ENCODE assay signal across 8 cellular contexts in genomic region chr4:131258361-131258760, GRCh38.
"Had no signal": no experiment of that assay in that cellular context is flagged by ENCODE, and none has a peak within 500 bp of the region (broad histone marks: within the 10 kb centered on the region; RNA-seq: fewer than 3 reads in every experiment).

No MANE protein-coding gene starts in this region.

- H3K36me3 ChIP-seq: brain microvascular endothelial cell had no signal

- H3K4me1 ChIP-seq: parathyroid adenoma had no signal

- DNase-seq: activated B cell treated with CpG ODN at 0.5 μM for 24 hours; activated CD4-positive, alpha-beta T cell treated with anti-CD3 and anti-CD28 coated beads, Interleukin-2, amount 10 ng/mL, durations not matched to agents 7 days and 5 days; brain microvascular endothelial cell; kidney glomerular epithelial cell; naive B cell; stimulated activated CD4-positive, alpha-beta T cell treated with anti-CD3 and anti-CD28 coated beads, Interleukin-15, amount 100 ng/mL, for 24 hours; stimulated activated CD4-positive, alpha-beta T cell treated with anti-CD3 and anti-CD28 coated beads, Interleukin-4, amount 100 ng/mL, for 24 hours had no signal

- H3K27me3 ChIP-seq: brain microvascular endothelial cell had no signal

- H3K27ac ChIP-seq: brain microvascular endothelial cell, parathyroid adenoma had no signal
